11 cellular contexts compared by ENCODE assay signal in genomic region chr16:86567701-86568571, GRCh38. TPM values are rescaled to one million over a fixed set of nuclear protein-coding genes. Genes with fewer than 3 reads are reported as not detected.
DNase-seq lines count a peak whose midpoint lies in the region; ATAC-seq and TF ChIP-seq lines count a peak whose summit lies in the region.
"Had no signal": no experiment of that assay in that cellular context is flagged by ENCODE, and none has a peak within 500 bp of the region (broad histone marks: within the 10 kb centered on the region; RNA-seq: fewer than 3 reads in every experiment).

No MANE protein-coding gene starts in this region.

- ATAC-seq in SK-N-SH treated with all-trans-retinoic acid at 6 μM for 48 hours (no peak), thoracic aorta (ENCODE audit: insufficient number of reproducible peaks, low FRiP score, low read depth) (no peak), GM18858 (IDR thresholded peaks at IDR 0.05; ENCODE audit: unreplicated experiment) (no peak), GM21786 (IDR thresholded peaks at IDR 0.05; ENCODE audit: unreplicated experiment) (no peak)

- CTCF ChIA-PET in SK-N-SH (lab: Yijun Ruan, JAX) = interaction anchor here (0.6 kb wide), 1 partner anchor 28 kb away, joined by 3 read pairs; no protein-coding TSS in a partner anchor

- H3K36me3 ChIP-seq in SK-N-SH (replicated peaks in 1 of 2; ENCODE audit: control insufficient read depth in 1 of 2, insufficient read depth in 2 of 2, low read length in 1 of 2) = peaks cover 0 to 21% of the 10 kb centered on the region in 2 experiments
- H3K36me3 ChIP-seq in thoracic aorta = no peaks in the 10 kb centered on the region

- H3K27me3 ChIP-seq in SK-N-SH (ENCODE audit: insufficient read depth) = peaks cover 18% of the 10 kb centered on the region; the same call in 1 of the 2 replicates
- H3K27me3 ChIP-seq in thoracic aorta (replicated peaks; ENCODE audit: insufficient read depth) = no peaks in the 10 kb centered on the region

- H3K4me1 ChIP-seq in SK-N-SH (ENCODE audit: control insufficient read depth in 1 of 2, insufficient read depth in 2 of 2, low read depth in 1 of 2, low read length in 1 of 2) (peaks cover 0 to 14% of the 10 kb centered on the region in 2 experiments; a peak in 2 of 4 replicates), thoracic aorta (ENCODE audit: control insufficient read depth in 1 of 2, low read depth in 2 of 2) (peaks cover 6 to 7% of the 10 kb centered on the region in 2 donors)

- H3K9me2 ChIP-seq in SK-N-SH = no peaks in the 10 kb centered on the region

- H3K79me2 ChIP-seq in SK-N-SH (ENCODE audit: insufficient read depth) = peaks cover 62% of the 10 kb centered on the region

- peak overlapping the region; percentile 77 for H3K4me2 ChIP-seq in SK-N-SH

- no peak for TF ChIP-seq EP300 in SK-N-SH (IDR thresholded peaks at IDR 0.05; ENCODE audit: borderline replicate concordance in 1 of 2, low read depth in 1 of 2, low read length in 1 of 2)

- TF ChIP-seq CTCF in SK-N-SH (IDR thresholded peaks at IDR 0.05) = no peak
- no peak for TF ChIP-seq CTCF in cardiac fibroblast (IDR thresholded peaks at IDR 0.05; ENCODE audit: low read depth, low read length)
- no peak for TF ChIP-seq CTCF in thoracic aorta (IDR thresholded peaks at IDR 0.05)

- H3K27ac ChIP-seq in SK-N-SH (ENCODE audit: low read depth in 2 of 2, low read length in 1 of 2) (peak overlapping the region in 1 of 2 experiments; percentile 76; a peak in 2 of 4 replicates), thoracic aorta (peak overlapping the region; percentile 91 to 97)
- H3K27ac ChIP-seq: 22Rv1 had no signal

- H3K4me3 ChIP-seq in SK-N-SH (ENCODE audit: low read depth in 2 of 2, low read length in 1 of 2) = peak overlapping the region; percentile 30 to 93; a peak in 3 of 4 replicates
- H3K4me3 ChIP-seq in cardiac fibroblast (replicated peaks in 1 of 2; ENCODE audit: low read depth in 2 of 2, low read length in 2 of 2) = peak overlapping the region; percentile 74 to 87
- H3K4me3 ChIP-seq in thoracic aorta = peak overlapping the region; percentile 94

- H3F3A ChIP-seq in SK-N-SH (replicated peaks; ENCODE audit: insufficient read depth) = peaks cover 20% of the 10 kb centered on the region

- no peaks in the 10 kb centered on the region for H3K9me3 ChIP-seq in SK-N-SH
- H3K9me3 ChIP-seq in thoracic aorta = no peaks in the 10 kb centered on the region

- 24% methylated on average over 19 of the region's 115 CpGs for WGBS in SK-N-SH (ENCODE audit: low lambda C conversion rate)

- H2AFZ ChIP-seq in SK-N-SH (ENCODE audit: low read depth) = no peak overlapping the region

- DNase-seq in SK-N-SH (no peak), cardiac fibroblast (ENCODE audit: low read depth in 2 of 2) (peak; percentile 42 to 70), islet precursor cell (peak; percentile 72), thoracic aorta (ENCODE audit: low spot score) (no peak), NCI-H1694 treated with DMSO at 0.1 percent for 48 hours (lab: John Stamatoyannopoulos, UW) (no peak)
- DNase-seq: activated CD4-positive, alpha-beta memory T cell treated with anti-CD3 and anti-CD28 coated beads, Interleukin-2, amount 10 ng/mL, durations not matched to agents 7 days and 5 days; NCI-H510A had no signal

- no peak for TF ChIP-seq RAD21 in SK-N-SH (IDR thresholded peaks at IDR 0.05; ENCODE audit: low read length)

- H4K20me1 ChIP-seq in SK-N-SH (ENCODE audit: insufficient read depth) = peaks cover 16% of the 10 kb centered on the region; the same call in 1 of the 2 replicates

- peak overlapping the region; percentile 93 for H3K9ac ChIP-seq in SK-N-SH

- POLR2A ChIA-PET in SK-N-SH (lab: Yijun Ruan, JAX) = no interaction called here

TF ChIP-seq in SK-N-SH, 30 proteins besides CTCF, POLR2A, EP300 and RAD21 (continues in another document):
- TF ChIP-seq RXRA (IDR thresholded peaks at IDR 0.05; ENCODE audit: borderline replicate concordance, low read depth) (no peak), MEF2A (IDR thresholded peaks at IDR 0.05; ENCODE audit: borderline replicate concordance, low read depth) (no peak), POLR2AphosphoS5 (IDR thresholded peaks at IDR 0.05; ENCODE audit: low read depth, low read length) (no peak), RFX5 (IDR thresholded peaks at IDR 0.05; ENCODE audit: low read length) (no peak), REST (IDR thresholded peaks at IDR 0.05; ENCODE audit: low read depth, low read length) (no peak), YY1 (IDR thresholded peaks at IDR 0.05; ENCODE audit: low read depth) (no peak), TEAD4 (IDR thresholded peaks at IDR 0.05; ENCODE audit: borderline replicate concordance, insufficient read depth) (no peak), JUND (IDR thresholded peaks at IDR 0.05) (no peak)

TF ChIP-seq in SK-N-SH treated with all-trans-retinoic acid at 6 μM for 48 hours, 23 proteins besides CTCF, POLR2A, EP300 and RAD21:
- no peak for TF ChIP-seq PPARA (CRISPR knock-in tag; IDR thresholded peaks at IDR 0.05; ENCODE audit: borderline replicate concordance)
- TF ChIP-seq TSHZ2 (CRISPR knock-in tag; IDR thresholded peaks at IDR 0.05) = no peak
- no peak for TF ChIP-seq TCF4 (CRISPR knock-in tag; IDR thresholded peaks at IDR 0.05; ENCODE audit: borderline replicate concordance)
- TF ChIP-seq RARB (CRISPR knock-in tag; IDR thresholded peaks at IDR 0.05) = no peak
- TF ChIP-seq CSDC2 (CRISPR knock-in tag; IDR thresholded peaks at IDR 0.05) = no peak
- TF ChIP-seq TOX (CRISPR knock-in tag; IDR thresholded peaks at IDR 0.05; ENCODE audit: borderline replicate concordance) = no peak

RNA-seq across cellular contexts. Expression of gene FOXC2, which starts 1.3 kb away (rescaled TPM):
- 0.37 and 1.3 TPM in 2 replicates for polyA plus RNA-seq in SK-N-SH (2012; rRNA removed)
- 1.1 TPM in 2 replicates for polyA plus RNA-seq in SK-N-SH (2012; cell fraction: cytosol; rRNA removed)
- polyA plus RNA-seq in SK-N-SH (2012; cell fraction: nucleus; rRNA removed) = 2.0 TPM in 2 replicates
- 10 to 100 TPM; 54.5 to 60.7 TPM for total RNA-seq in thoracic aorta
- total RNA-seq: activated CD4-positive, alpha-beta memory T cell treated with anti-CD3 and anti-CD28 coated beads, Interleukin-2, amount 10 ng/mL, durations not matched to agents 7 days and 5 days had no signal

RNA-seq across cellular contexts. Expression of gene FOXL1, which starts 10.4 kb away (rescaled TPM):
- 2.5 and 2.8 TPM in 2 replicates for polyA plus RNA-seq in SK-N-SH (2012; rRNA removed)
- polyA plus RNA-seq in SK-N-SH (2012; cell fraction: cytosol; rRNA removed) = 1.7 and 2.3 TPM in 2 replicates
- polyA plus RNA-seq in SK-N-SH (2012; cell fraction: nucleus; rRNA removed) = 5.7 and 15.3 TPM in 2 replicates
- total RNA-seq in thoracic aorta = 10 to 100 TPM; 52.1 to 52.8 TPM
- total RNA-seq: activated CD4-positive, alpha-beta memory T cell treated with anti-CD3 and anti-CD28 coated beads, Interleukin-2, amount 10 ng/mL, durations not matched to agents 7 days and 5 days had no signal

RNA-seq across cellular contexts. Expression of gene MTHFSD, which starts 12.9 kb away (rescaled TPM):
- 15.6 and 18.7 TPM in 2 replicates for polyA plus RNA-seq in SK-N-SH (2012; rRNA removed)
- polyA plus RNA-seq in SK-N-SH (2012; cell fraction: cytosol; rRNA removed) = 5.6 and 8.7 TPM in 2 replicates
- polyA plus RNA-seq in SK-N-SH (2012; cell fraction: nucleus; rRNA removed) = 61.2 and 70.2 TPM in 2 replicates
- 10 to 100 TPM; 25.0 to 30.8 TPM for total RNA-seq in thoracic aorta

RNA-seq across cellular contexts. Expression of gene FOXF1, which starts 57.6 kb away (rescaled TPM):
- polyA plus RNA-seq in SK-N-SH (2012; rRNA removed) = 0.02 TPM in 1 of 2 replicates, not detected in the other
- polyA plus RNA-seq in SK-N-SH (2012; cell fraction: cytosol; rRNA removed) = 0.01 TPM in 1 of 2 replicates, not detected in the other
- 0.02 and 0.04 TPM in 2 replicates for polyA plus RNA-seq in SK-N-SH (2012; cell fraction: nucleus; rRNA removed)
- total RNA-seq in thoracic aorta = 1 to 10 TPM in 1 of 2 donors, not detected in 1; 4.1 TPM
- total RNA-seq: activated CD4-positive, alpha-beta memory T cell treated with anti-CD3 and anti-CD28 coated beads, Interleukin-2, amount 10 ng/mL, durations not matched to agents 7 days and 5 days had no signal

Comparison
In these comparisons a context has a peak if more than half of its experiments do, and no peak if none do; other contexts are left out.
1. DNase-seq: peak in cardiac fibroblast (2 of 2) and islet precursor cell (single experiment); none in SK-N-SH (single experiment), thoracic aorta (single experiment) and NCI-H1694 treated with DMSO at 0.1 percent for 48 hours (single experiment).
2. Peak in every context shown above with its lines, with median percentiles within 50 percentile points of each other: H3K4me3 ChIP-seq.